ENCODE assay signal across 34 cellular contexts in the genomic region with DNA sequence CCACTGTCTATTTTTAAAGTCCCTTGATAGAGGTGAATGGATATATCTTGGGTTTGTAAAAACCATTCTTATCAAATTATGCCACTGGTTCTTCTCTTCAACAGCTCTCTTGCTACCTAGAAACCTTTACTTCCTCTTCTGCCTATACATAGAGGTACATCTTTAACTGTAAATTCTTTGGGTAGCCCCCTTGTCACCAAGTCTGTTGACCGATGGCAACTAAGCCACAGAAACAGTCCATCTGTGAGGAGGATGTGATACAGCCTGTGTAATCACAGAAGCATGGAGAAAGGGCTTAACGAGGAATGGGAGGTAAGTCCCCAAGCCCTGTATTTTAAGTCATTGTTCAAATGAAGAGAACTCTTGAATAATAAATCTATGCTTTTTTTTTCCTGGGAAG.
"Had no signal": no experiment of that assay in that cellular context is flagged by ENCODE, and none has a peak within 500 bp of the region (broad histone marks: within the 10 kb centered on the region; RNA-seq: fewer than 3 reads in every experiment).

No MANE protein-coding gene starts in this region.

- H3K36me3 ChIP-seq: adrenal gland, brain microvascular endothelial cell, breast epithelium had no signal

- DNase-seq: activated B cell treated with CpG ODN at 0.5 μM for 24 hours; activated CD4-positive, alpha-beta memory T cell treated with anti-CD3 and anti-CD28 coated beads for 36 hours; activated CD4-positive, alpha-beta T cell treated with anti-CD3 and anti-CD28 coated beads for 4 hours; activated CD4-positive, alpha-beta T cell treated with anti-CD3 and anti-CD28 coated beads, Interleukin-2, amount 10 ng/mL, durations not matched to agents 24 days and 14 days; activated CD4-positive, alpha-beta T cell treated with anti-CD3 and anti-CD28 coated beads, Interleukin-2, amount 50 U/mL, for 1 hour; activated CD4-positive, alpha-beta T cell treated with anti-CD3 and anti-CD28 coated beads, Interleukin-2, amount 50 U/mL, for 4 hours; activated CD4-positive, CD25-positive, alpha-beta regulatory T cell treated with anti-CD3 and anti-CD28 coated beads, Interleukin-2, amount 50 U/mL, for 72 hours; activated CD8-positive, alpha-beta memory T cell treated with anti-CD3 and anti-CD28 coated beads, Interleukin-2, amount 50 U/mL, for 4 hours; activated CD8-positive, alpha-beta T cell treated with anti-CD3 and anti-CD28 coated beads for 36 hours; activated effector memory CD4-positive, alpha-beta T cell treated with anti-CD3 and anti-CD28 coated beads, Interleukin-2, amount 50 U/mL, for 16 hours; activated gamma-delta T cell treated with Interleukin-2 at 50 U/mL for 16 hours; activated naive CD4-positive, alpha-beta T cell; activated naive CD4-positive, alpha-beta T cell treated with anti-CD3 and anti-CD28 coated beads for 36 hours; activated naive CD4-positive, alpha-beta T cell treated with anti-CD3 and anti-CD28 coated beads, Interleukin-2, amount 50 U/mL, for 16 hours; activated naive CD8-positive, alpha-beta T cell treated with anti-CD3 and anti-CD28 coated beads for 36 hours; activated T-cell treated with anti-CD3 and anti-CD28 coated beads for 4 hours; activated T-cell treated with anti-CD3 and anti-CD28 coated beads, Interleukin-2, amount 50 U/mL, for 1 hour; activated T-cell treated with anti-CD3 and anti-CD28 coated beads, Interleukin-2, amount 50 U/mL, for 4 hours; activated T-cell treated with anti-CD3 and anti-CD28 coated beads, Interleukin-2, amount 50 U/mL, for 72 hours; adrenal gland; amniotic stem cell; aorta; body of pancreas; brain microvascular endothelial cell; central memory CD4-positive, alpha-beta T cell; T-helper 1 cell; T-helper 2 cell; T-helper 9 cell had no signal

- ATAC-seq: activated CD8-positive, alpha-beta T cell treated with anti-CD3 and anti-CD28 coated beads for 36 hours; activated naive CD4-positive, alpha-beta T cell treated with anti-CD3 and anti-CD28 coated beads, Interleukin-2, amount 50 U/mL, for 72 hours; activated T-cell treated with anti-CD3 and anti-CD28 coated beads, Interleukin-2, amount 50 U/mL, for 4 hours; activated T-cell treated with anti-CD3 and anti-CD28 coated beads, Interleukin-2, amount 50 U/mL, for 72 hours; activated T-helper 17 cell treated with anti-CD3 and anti-CD28 coated beads, Interleukin-2, amount 50 U/mL, for 72 hours; body of pancreas had no signal

- H3K36me3 Mint-ChIP-seq: activated naive CD8-positive, alpha-beta T cell treated with anti-CD3 and anti-CD28 coated beads for 36 hours had no signal

- H3K9me3 ChIP-seq: adrenal gland, body of pancreas, breast epithelium had no signal

- H3K4me1 ChIP-seq: adrenal gland, body of pancreas, breast epithelium had no signal

- H3K9me3 Mint-ChIP-seq: activated naive CD4-positive, alpha-beta T cell treated with anti-CD3 and anti-CD28 coated beads for 36 hours; activated T-helper 1 cell treated with anti-CD3 and anti-CD28 coated beads, Interleukin-12 subunit alpha, Interleukin-12 subunit beta, Interleukin-2, Interleukin-4 antibody, amounts not matched to agents 30 ng/mL and 10 ng/mL and 1 ng/mL, durations not matched to agents 14 hours and 24 hours and 36 hours; activated T-helper 17 cell treated with anti-CD3 and anti-CD28 coated beads, Interleukin-2, amount 50 U/mL, for 72 hours; T-helper 1 cell treated with Interleukin-12 subunit alpha and Interleukin-12 subunit beta and Interleukin-4 antibody, amounts not matched to agents 30 μg/mL and 1 μg/mL, for 36 hours; T-helper 2 cell treated with Interferon-gamma antibody and Interleukin-4, amounts not matched to agents 5 μg/mL and 100 μg/mL, for 36 hours had no signal

- H3K4me1 Mint-ChIP-seq: activated CD4-positive, alpha-beta T cell treated with anti-CD3 and anti-CD28 coated beads, Interleukin-2, amount 10 ng/mL, durations not matched to agents 24 days and 14 days had no signal

- H3K27me3 ChIP-seq: adrenal gland, body of pancreas, brain microvascular endothelial cell, breast epithelium had no signal

- H3K4me3 ChIP-seq: adrenal gland, body of pancreas, breast epithelium had no signal

- H3K27ac Mint-ChIP-seq: activated B cell treated with CpG ODN at 0.5 μM for 24 hours; activated CD4-positive, alpha-beta memory T cell treated with anti-CD3 and anti-CD28 coated beads for 36 hours; activated CD4-positive, alpha-beta T cell treated with anti-CD3 and anti-CD28 coated beads, Interleukin-2, amount 10 ng/mL, durations not matched to agents 24 days and 14 days; activated CD8-positive, alpha-beta T cell treated with anti-CD3 and anti-CD28 coated beads for 36 hours; activated naive CD4-positive, alpha-beta T cell treated with anti-CD3 and anti-CD28 coated beads for 36 hours; activated naive CD4-positive, alpha-beta T cell treated with anti-CD3 and anti-CD28 coated beads, Interleukin-2, amount 50 U/mL, for 72 hours; activated naive CD8-positive, alpha-beta T cell treated with anti-CD3 and anti-CD28 coated beads for 36 hours; activated T-cell treated with anti-CD3 and anti-CD28 coated beads, Interleukin-2, amount 50 U/mL, for 72 hours; activated T-helper 1 cell treated with anti-CD3 and anti-CD28 coated beads, Interleukin-12 subunit alpha, Interleukin-12 subunit beta, Interleukin-2, Interleukin-4 antibody, amounts not matched to agents 30 ng/mL and 10 ng/mL and 1 ng/mL, durations not matched to agents 14 hours and 24 hours and 36 hours; activated T-helper 17 cell treated with anti-CD3 and anti-CD28 coated beads, Interleukin-2, amount 50 U/mL, for 72 hours; T-helper 1 cell treated with Interleukin-12 subunit alpha and Interleukin-12 subunit beta and Interleukin-4 antibody, amounts not matched to agents 30 μg/mL and 1 μg/mL, for 36 hours; T-helper 2 cell treated with Interferon-gamma antibody and Interleukin-4, amounts not matched to agents 5 μg/mL and 100 μg/mL, for 36 hours had no signal

- H3K4me3 Mint-ChIP-seq: activated B cell treated with CpG ODN at 0.5 μM for 24 hours; activated CD4-positive, alpha-beta memory T cell treated with anti-CD3 and anti-CD28 coated beads for 36 hours; activated CD4-positive, alpha-beta T cell treated with anti-CD3 and anti-CD28 coated beads, Interleukin-2, amount 10 ng/mL, durations not matched to agents 24 days and 14 days; activated CD8-positive, alpha-beta T cell treated with anti-CD3 and anti-CD28 coated beads for 36 hours; activated naive CD4-positive, alpha-beta T cell treated with anti-CD3 and anti-CD28 coated beads for 36 hours; activated naive CD8-positive, alpha-beta T cell treated with anti-CD3 and anti-CD28 coated beads for 36 hours; activated T-cell treated with anti-CD3 and anti-CD28 coated beads, Interleukin-2, amount 50 U/mL, for 4 hours; activated T-cell treated with anti-CD3 and anti-CD28 coated beads, Interleukin-2, amount 50 U/mL, for 72 hours; activated T-helper 1 cell treated with anti-CD3 and anti-CD28 coated beads, Interleukin-12 subunit alpha, Interleukin-12 subunit beta, Interleukin-2, Interleukin-4 antibody, amounts not matched to agents 30 ng/mL and 10 ng/mL and 1 ng/mL, durations not matched to agents 14 hours and 24 hours and 36 hours; activated T-helper 17 cell treated with anti-CD3 and anti-CD28 coated beads, Interleukin-2, amount 50 U/mL, for 72 hours; T-helper 1 cell treated with Interleukin-12 subunit alpha and Interleukin-12 subunit beta and Interleukin-4 antibody, amounts not matched to agents 30 μg/mL and 1 μg/mL, for 36 hours; T-helper 2 cell treated with Interferon-gamma antibody and Interleukin-4, amounts not matched to agents 5 μg/mL and 100 μg/mL, for 36 hours had no signal
